ENCODE assay signal across 1 cellular context in the genomic region with DNA sequence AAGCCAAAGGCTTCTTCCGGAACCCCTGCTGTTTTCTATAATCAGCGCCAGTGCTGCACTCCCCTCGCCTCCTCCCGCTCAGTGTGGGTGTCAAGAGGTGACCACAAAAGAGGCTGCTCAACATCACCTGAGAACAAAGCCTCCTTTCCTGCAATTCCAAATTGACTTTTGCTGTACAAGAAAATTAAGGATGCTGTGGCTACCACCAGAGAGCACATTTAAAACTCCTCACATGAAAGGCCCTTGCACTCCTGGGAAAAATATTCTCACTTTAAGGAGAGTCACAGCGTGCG.
TF ChIP-seq lines count a peak whose summit lies in the region.

No MANE protein-coding gene starts in this region.

TF ChIP-seq in GM23338, 12 proteins besides CTCF, POLR2A, EP300 and RAD21 (continued from another document):
- TF ChIP-seq, protein P1, sequence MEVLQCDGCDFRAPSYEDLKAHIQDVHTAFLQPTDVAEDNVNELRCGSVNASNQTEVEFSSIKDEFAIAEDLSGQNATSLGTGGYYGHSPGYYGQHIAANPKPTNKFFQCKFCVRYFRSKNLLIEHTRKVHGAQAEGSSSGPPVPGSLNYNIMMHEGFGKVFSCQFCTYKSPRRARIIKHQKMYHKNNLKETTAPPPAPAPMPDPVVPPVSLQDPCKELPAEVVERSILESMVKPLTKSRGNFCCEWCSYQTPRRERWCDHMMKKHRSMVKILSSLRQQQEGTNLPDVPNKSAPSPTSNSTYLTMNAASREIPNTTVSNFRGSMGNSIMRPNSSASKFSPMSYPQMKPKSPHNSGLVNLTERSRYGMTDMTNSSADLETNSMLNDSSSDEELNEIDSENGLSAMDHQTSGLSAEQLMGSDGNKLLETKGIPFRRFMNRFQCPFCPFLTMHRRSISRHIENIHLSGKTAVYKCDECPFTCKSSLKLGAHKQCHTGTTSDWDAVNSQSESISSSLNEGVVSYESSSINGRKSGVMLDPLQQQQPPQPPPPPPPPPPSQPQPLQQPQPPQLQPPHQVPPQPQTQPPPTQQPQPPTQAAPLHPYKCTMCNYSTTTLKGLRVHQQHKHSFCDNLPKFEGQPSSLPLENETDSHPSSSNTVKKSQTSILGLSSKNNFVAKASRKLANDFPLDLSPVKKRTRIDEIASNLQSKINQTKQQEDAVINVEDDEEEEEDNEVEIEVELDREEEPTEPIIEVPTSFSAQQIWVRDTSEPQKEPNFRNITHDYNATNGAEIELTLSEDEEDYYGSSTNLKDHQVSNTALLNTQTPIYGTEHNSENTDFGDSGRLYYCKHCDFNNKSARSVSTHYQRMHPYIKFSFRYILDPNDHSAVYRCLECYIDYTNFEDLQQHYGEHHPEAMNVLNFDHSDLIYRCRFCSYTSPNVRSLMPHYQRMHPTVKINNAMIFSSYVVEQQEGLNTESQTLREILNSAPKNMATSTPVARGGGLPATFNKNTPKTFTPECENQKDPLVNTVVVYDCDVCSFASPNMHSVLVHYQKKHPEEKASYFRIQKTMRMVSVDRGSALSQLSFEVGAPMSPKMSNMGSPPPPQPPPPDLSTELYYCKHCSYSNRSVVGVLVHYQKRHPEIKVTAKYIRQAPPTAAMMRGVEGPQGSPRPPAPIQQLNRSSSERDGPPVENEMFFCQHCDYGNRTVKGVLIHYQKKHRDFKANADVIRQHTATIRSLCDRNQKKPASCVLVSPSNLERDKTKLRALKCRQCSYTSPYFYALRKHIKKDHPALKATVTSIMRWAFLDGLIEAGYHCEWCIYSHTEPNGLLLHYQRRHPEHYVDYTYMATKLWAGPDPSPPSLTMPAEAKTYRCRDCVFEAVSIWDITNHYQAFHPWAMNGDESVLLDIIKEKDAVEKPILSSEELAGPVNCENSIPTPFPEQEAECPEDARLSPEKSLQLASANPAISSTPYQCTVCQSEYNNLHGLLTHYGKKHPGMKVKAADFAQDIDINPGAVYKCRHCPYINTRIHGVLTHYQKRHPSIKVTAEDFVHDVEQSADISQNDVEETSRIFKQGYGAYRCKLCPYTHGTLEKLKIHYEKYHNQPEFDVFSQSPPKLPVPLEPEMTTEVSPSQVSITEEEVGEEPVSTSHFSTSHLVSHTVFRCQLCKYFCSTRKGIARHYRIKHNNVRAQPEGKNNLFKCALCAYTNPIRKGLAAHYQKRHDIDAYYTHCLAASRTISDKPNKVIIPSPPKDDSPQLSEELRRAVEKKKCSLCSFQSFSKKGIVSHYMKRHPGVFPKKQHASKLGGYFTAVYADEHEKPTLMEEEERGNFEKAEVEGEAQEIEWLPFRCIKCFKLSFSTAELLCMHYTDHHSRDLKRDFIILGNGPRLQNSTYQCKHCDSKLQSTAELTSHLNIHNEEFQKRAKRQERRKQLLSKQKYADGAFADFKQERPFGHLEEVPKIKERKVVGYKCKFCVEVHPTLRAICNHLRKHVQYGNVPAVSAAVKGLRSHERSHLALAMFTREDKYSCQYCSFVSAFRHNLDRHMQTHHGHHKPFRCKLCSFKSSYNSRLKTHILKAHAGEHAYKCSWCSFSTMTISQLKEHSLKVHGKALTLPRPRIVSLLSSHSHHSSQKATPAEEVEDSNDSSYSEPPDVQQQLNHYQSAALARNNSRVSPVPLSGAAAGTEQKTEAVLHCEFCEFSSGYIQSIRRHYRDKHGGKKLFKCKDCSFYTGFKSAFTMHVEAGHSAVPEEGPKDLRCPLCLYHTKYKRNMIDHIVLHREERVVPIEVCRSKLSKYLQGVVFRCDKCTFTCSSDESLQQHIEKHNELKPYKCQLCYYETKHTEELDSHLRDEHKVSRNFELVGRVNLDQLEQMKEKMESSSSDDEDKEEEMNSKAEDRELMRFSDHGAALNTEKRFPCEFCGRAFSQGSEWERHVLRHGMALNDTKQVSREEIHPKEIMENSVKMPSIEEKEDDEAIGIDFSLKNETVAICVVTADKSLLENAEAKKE (CRISPR knock-in tag; IDR thresholded peaks at IDR 0.05) = no peak
- TF ChIP-seq, protein P2, sequence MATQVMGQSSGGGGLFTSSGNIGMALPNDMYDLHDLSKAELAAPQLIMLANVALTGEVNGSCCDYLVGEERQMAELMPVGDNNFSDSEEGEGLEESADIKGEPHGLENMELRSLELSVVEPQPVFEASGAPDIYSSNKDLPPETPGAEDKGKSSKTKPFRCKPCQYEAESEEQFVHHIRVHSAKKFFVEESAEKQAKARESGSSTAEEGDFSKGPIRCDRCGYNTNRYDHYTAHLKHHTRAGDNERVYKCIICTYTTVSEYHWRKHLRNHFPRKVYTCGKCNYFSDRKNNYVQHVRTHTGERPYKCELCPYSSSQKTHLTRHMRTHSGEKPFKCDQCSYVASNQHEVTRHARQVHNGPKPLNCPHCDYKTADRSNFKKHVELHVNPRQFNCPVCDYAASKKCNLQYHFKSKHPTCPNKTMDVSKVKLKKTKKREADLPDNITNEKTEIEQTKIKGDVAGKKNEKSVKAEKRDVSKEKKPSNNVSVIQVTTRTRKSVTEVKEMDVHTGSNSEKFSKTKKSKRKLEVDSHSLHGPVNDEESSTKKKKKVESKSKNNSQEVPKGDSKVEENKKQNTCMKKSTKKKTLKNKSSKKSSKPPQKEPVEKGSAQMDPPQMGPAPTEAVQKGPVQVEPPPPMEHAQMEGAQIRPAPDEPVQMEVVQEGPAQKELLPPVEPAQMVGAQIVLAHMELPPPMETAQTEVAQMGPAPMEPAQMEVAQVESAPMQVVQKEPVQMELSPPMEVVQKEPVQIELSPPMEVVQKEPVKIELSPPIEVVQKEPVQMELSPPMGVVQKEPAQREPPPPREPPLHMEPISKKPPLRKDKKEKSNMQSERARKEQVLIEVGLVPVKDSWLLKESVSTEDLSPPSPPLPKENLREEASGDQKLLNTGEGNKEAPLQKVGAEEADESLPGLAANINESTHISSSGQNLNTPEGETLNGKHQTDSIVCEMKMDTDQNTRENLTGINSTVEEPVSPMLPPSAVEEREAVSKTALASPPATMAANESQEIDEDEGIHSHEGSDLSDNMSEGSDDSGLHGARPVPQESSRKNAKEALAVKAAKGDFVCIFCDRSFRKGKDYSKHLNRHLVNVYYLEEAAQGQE (IDR thresholded peaks at IDR 0.05; ENCODE audit: unreplicated experiment) = no peak
- TF ChIP-seq JUNB (IDR thresholded peaks at IDR 0.05; ENCODE audit: unreplicated experiment) (no peak), POLR2AphosphoS5 (IDR thresholded peaks at IDR 0.05; ENCODE audit: low read depth) (no peak), ZNF114 (CRISPR knock-in tag; IDR thresholded peaks at IDR 0.05) (no peak), ZNF331 (CRISPR knock-in tag; IDR thresholded peaks at IDR 0.05; ENCODE audit: low read depth) (no peak), EZH2 (IDR thresholded peaks at IDR 0.05; ENCODE audit: low read depth, unreplicated experiment) (no peak), NANOG (IDR thresholded peaks at IDR 0.05; ENCODE audit: borderline replicate concordance) (no peak), CREB1 (CRISPR knock-in tag; IDR thresholded peaks at IDR 0.05; ENCODE audit: low read depth) (no peak), STAT1 (IDR thresholded peaks at IDR 0.05; ENCODE audit: unreplicated experiment) (no peak)
- TF ChIP-seq, protein P3, sequence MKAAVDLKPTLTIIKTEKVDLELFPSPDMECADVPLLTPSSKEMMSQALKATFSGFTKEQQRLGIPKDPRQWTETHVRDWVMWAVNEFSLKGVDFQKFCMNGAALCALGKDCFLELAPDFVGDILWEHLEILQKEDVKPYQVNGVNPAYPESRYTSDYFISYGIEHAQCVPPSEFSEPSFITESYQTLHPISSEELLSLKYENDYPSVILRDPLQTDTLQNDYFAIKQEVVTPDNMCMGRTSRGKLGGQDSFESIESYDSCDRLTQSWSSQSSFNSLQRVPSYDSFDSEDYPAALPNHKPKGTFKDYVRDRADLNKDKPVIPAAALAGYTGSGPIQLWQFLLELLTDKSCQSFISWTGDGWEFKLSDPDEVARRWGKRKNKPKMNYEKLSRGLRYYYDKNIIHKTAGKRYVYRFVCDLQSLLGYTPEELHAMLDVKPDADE (IDR thresholded peaks at IDR 0.05) = no peak
